8 cellular contexts compared by ENCODE assay signal in the genomic region with DNA sequence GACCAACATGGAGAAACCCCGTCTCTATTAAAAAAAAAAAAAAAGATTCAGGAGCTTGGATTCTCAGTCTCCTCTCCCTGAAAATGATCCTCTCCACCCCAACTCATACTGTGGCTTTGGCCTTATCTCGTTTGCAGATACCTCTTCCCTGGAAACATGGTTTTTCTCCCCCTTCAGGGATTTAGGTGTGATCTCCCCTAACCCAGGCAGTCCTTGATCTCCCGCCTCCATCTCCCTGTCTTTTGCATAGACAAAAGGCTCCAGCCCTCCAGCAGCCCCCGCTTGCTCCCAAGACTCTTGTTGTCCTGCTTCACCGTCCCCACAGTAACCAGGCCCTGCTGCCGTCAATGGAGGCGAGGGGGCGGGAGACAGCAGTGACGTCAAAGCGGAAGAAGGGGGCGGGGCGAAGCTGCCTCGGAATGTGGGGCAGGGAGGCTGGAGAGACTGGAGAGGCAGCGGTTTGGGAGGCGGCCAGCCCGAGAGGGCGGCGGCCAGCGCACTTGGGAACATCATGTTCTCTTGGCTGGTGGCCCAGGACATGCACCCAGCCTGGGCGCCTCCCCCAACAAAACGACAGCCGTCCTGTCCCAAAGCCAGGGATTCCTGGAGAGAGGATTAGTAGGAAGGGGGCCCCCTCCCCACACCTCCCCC. TPM values are rescaled to one million over a fixed set of nuclear protein-coding genes. Genes with fewer than 3 reads are reported as not detected.
DNase-seq lines count a peak whose midpoint lies in the region; ATAC-seq and TF ChIP-seq lines count a peak whose summit lies in the region.

No MANE protein-coding gene starts in this region.

- no peaks in the 10 kb centered on the region for H3K36me3 Mint-ChIP-seq in natural killer cell treated with Interleukin-12 subunit alpha and Interleukin-12 subunit beta and Interleukin-15 and Interleukin-18, amount 100 ng/mL, for 72 hours
- peaks cover 10% of the 10 kb centered on the region for H3K36me3 Mint-ChIP-seq in stimulated activated memory B cell treated with anti-CD40 and anti-IgM and Interleukin-4, amounts not matched to agents 10 μg/mL and 1 μg/mL and 100 μg/mL, for 72 hours

- TF ChIP-seq POLR2A in Raji (IDR thresholded peaks at IDR 0.05; ENCODE audit: insufficient read depth, low read depth, low read length): peak; percentile 18; the same call in 1 of the 2 replicates

- H3K27ac ChIP-seq in BLaER1: peak overlapping the region; percentile 42; the same call in 1 of the 2 replicates

- no peaks in the 10 kb centered on the region for H3K27me3 ChIP-seq in BLaER1

- no peak overlapping the region for H3K4me3 Mint-ChIP-seq in natural killer cell treated with Interleukin-12 subunit alpha and Interleukin-12 subunit beta and Interleukin-15 and Interleukin-18, amount 100 ng/mL, for 72 hours
- H3K4me3 Mint-ChIP-seq in stimulated activated memory B cell treated with anti-CD40 and anti-IgM and Interleukin-4, amounts not matched to agents 10 μg/mL and 1 μg/mL and 100 μg/mL, for 72 hours: peak overlapping the region; percentile 33

- H3K27me3 Mint-ChIP-seq in natural killer cell treated with Interleukin-12 subunit alpha and Interleukin-12 subunit beta and Interleukin-15 and Interleukin-18, amount 100 ng/mL, for 72 hours: no peaks in the 10 kb centered on the region
- no peaks in the 10 kb centered on the region for H3K27me3 Mint-ChIP-seq in stimulated activated memory B cell treated with anti-CD40 and anti-IgM and Interleukin-4, amounts not matched to agents 10 μg/mL and 1 μg/mL and 100 μg/mL, for 72 hours

- H3K4me1 ChIP-seq in BLaER1: peaks cover 66% of the 10 kb centered on the region

- H3K9ac ChIP-seq in BLaER1: peak overlapping the region; percentile 43; the same call in 1 of the 2 replicates

- peaks cover 20% of the 10 kb centered on the region for H4K20me1 ChIP-seq in BLaER1

- H3K9me3 Mint-ChIP-seq in natural killer cell treated with Interleukin-12 subunit alpha and Interleukin-12 subunit beta and Interleukin-15 and Interleukin-18, amount 100 ng/mL, for 72 hours: no peaks in the 10 kb centered on the region
- H3K9me3 Mint-ChIP-seq in stimulated activated memory B cell treated with anti-CD40 and anti-IgM and Interleukin-4, amounts not matched to agents 10 μg/mL and 1 μg/mL and 100 μg/mL, for 72 hours: no peaks in the 10 kb centered on the region

- H3K4me3 ChIP-seq in BLaER1 (peak overlapping the region; percentile 47), fibroblast of the aortic adventitia (ENCODE audit: low read depth, low read length) (peak overlapping the region; percentile 80)

- peak; percentile 96 for DNase-seq in HS-27A (ENCODE audit: low read depth)
- peak; percentile 62 for DNase-seq in activated gamma-delta T cell treated with anti-CD3 and anti-CD28 coated beads, Interleukin-2, amount 50 U/mL, for 16 hours (ENCODE audit: low read depth)
- DNase-seq in fibroblast of the aortic adventitia (ENCODE audit: low read depth): peak; percentile 99
- peak; percentile 83 for DNase-seq in natural killer cell treated with Interleukin-12 subunit alpha and Interleukin-12 subunit beta and Interleukin-15 and Interleukin-18, amount 100 ng/mL, for 72 hours (ENCODE audit: low spot score)

- H3K4me1 Mint-ChIP-seq in natural killer cell treated with Interleukin-12 subunit alpha and Interleukin-12 subunit beta and Interleukin-15 and Interleukin-18, amount 100 ng/mL, for 72 hours (ENCODE audit: low read depth in 2 of 2): peaks cover 15 to 40% of the 10 kb centered on the region in 2 donors
- peaks cover 25% of the 10 kb centered on the region for H3K4me1 Mint-ChIP-seq in stimulated activated memory B cell treated with anti-CD40 and anti-IgM and Interleukin-4, amounts not matched to agents 10 μg/mL and 1 μg/mL and 100 μg/mL, for 72 hours

- H3K27ac Mint-ChIP-seq in natural killer cell treated with Interleukin-12 subunit alpha and Interleukin-12 subunit beta and Interleukin-15 and Interleukin-18, amount 100 ng/mL, for 72 hours: no peak overlapping the region
- no peak overlapping the region for H3K27ac Mint-ChIP-seq in stimulated activated memory B cell treated with anti-CD40 and anti-IgM and Interleukin-4, amounts not matched to agents 10 μg/mL and 1 μg/mL and 100 μg/mL, for 72 hours

- H3K36me3 ChIP-seq in BLaER1: peaks cover 17% of the 10 kb centered on the region

- no peaks in the 10 kb centered on the region for H3K9me3 ChIP-seq in BLaER1

- no peak for TF ChIP-seq CTCF in fibroblast of the aortic adventitia (IDR thresholded peaks at IDR 0.05; ENCODE audit: insufficient read depth, low read length)

- no peak for ATAC-seq in natural killer cell treated with Interleukin-12 subunit alpha and Interleukin-12 subunit beta and Interleukin-15 and Interleukin-18, amount 100 ng/mL, for 72 hours
- ATAC-seq in stimulated activated memory B cell treated with anti-CD40 and anti-IgM and Interleukin-4, amounts not matched to agents 10 μg/mL and 1 μg/mL and 100 μg/mL, for 72 hours: no peak
- ATAC-seq in GM19395 (IDR thresholded peaks at IDR 0.05; ENCODE audit: unreplicated experiment): no peak

- peak overlapping the region; percentile 98 for H3K4me2 ChIP-seq in BLaER1

RNA-seq across cellular contexts. Expression of a gene that starts 1.9 kb away (rescaled TPM):
- 1.6 and 12.7 TPM in 2 replicates for total RNA-seq in fibroblast of the aortic adventitia (ENCODE audit: low replicate concordance)
- total RNA-seq in natural killer cell treated with Interleukin-12 subunit alpha and Interleukin-12 subunit beta and Interleukin-15 and Interleukin-18, amount 100 ng/mL, for 72 hours: 10 to 100 TPM; 16.9 to 42.7 TPM

RNA-seq across cellular contexts. Expression of a gene that starts 8.7 kb away (rescaled TPM):
- total RNA-seq in fibroblast of the aortic adventitia (ENCODE audit: low replicate concordance): 5.2 and 6.0 TPM in 2 replicates
- total RNA-seq in natural killer cell treated with Interleukin-12 subunit alpha and Interleukin-12 subunit beta and Interleukin-15 and Interleukin-18, amount 100 ng/mL, for 72 hours: 10 to 100 TPM; 54.6 to 73.0 TPM

RNA-seq across cellular contexts. Expression of a gene that starts 22.1 kb away (rescaled TPM):
- total RNA-seq in fibroblast of the aortic adventitia (ENCODE audit: low replicate concordance): 17.3 and 32.7 TPM in 2 replicates
- 10 to 100 TPM; 31.5 to 43.5 TPM for total RNA-seq in natural killer cell treated with Interleukin-12 subunit alpha and Interleukin-12 subunit beta and Interleukin-15 and Interleukin-18, amount 100 ng/mL, for 72 hours

RNA-seq across cellular contexts. Expression of a gene that starts 30.2 kb away (rescaled TPM):
- total RNA-seq in fibroblast of the aortic adventitia (ENCODE audit: low replicate concordance): 0.09 TPM in 1 of 2 replicates, not detected in the other
- not detected for total RNA-seq in natural killer cell treated with Interleukin-12 subunit alpha and Interleukin-12 subunit beta and Interleukin-15 and Interleukin-18, amount 100 ng/mL, for 72 hours

RNA-seq across cellular contexts. Expression of a gene that starts 35.8 kb away (rescaled TPM):
- 0.09 TPM in 1 of 2 replicates, not detected in the other for total RNA-seq in fibroblast of the aortic adventitia (ENCODE audit: low replicate concordance)
- not detected for total RNA-seq in natural killer cell treated with Interleukin-12 subunit alpha and Interleukin-12 subunit beta and Interleukin-15 and Interleukin-18, amount 100 ng/mL, for 72 hours
